Comparison of ENCODE assay signal across 1 cellular context in the genomic region with DNA sequence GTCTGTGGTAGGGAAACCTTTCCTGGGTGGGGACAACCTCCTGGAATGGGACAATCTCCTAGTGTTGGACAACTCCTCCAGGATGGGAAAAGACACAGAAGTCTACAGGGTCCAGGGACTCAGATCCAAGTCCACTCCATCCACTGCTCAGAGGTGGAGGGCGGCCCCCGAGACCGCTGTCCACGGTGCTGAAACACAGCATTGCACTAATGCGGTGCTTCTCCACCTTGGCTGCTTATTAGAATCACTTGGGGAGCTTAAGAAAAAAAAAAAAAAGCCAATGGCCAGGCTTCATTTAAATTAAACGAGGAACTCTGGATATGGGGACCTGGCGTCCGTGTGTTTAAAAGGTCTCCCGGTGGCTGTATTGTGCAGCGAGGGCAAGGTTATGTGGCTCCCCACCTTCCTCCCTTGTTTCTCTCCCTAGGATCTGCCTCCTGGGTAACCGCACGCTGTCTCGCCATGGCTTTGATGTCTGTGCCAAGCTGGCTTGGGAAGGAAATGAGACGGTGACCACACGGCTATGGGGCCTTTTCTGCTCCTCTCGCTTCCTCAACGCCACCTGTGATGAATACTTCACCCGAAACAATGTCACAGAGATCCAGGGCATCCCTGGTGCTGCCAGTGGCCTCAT.
TF ChIP-seq lines count a peak whose summit lies in the region.

No MANE protein-coding gene starts in this region.

TF ChIP-seq in K562, 482 proteins besides CTCF, POLR2A, EP300 and RAD21 (continued from another document and continues in another):
- TF ChIP-seq, protein P1, sequence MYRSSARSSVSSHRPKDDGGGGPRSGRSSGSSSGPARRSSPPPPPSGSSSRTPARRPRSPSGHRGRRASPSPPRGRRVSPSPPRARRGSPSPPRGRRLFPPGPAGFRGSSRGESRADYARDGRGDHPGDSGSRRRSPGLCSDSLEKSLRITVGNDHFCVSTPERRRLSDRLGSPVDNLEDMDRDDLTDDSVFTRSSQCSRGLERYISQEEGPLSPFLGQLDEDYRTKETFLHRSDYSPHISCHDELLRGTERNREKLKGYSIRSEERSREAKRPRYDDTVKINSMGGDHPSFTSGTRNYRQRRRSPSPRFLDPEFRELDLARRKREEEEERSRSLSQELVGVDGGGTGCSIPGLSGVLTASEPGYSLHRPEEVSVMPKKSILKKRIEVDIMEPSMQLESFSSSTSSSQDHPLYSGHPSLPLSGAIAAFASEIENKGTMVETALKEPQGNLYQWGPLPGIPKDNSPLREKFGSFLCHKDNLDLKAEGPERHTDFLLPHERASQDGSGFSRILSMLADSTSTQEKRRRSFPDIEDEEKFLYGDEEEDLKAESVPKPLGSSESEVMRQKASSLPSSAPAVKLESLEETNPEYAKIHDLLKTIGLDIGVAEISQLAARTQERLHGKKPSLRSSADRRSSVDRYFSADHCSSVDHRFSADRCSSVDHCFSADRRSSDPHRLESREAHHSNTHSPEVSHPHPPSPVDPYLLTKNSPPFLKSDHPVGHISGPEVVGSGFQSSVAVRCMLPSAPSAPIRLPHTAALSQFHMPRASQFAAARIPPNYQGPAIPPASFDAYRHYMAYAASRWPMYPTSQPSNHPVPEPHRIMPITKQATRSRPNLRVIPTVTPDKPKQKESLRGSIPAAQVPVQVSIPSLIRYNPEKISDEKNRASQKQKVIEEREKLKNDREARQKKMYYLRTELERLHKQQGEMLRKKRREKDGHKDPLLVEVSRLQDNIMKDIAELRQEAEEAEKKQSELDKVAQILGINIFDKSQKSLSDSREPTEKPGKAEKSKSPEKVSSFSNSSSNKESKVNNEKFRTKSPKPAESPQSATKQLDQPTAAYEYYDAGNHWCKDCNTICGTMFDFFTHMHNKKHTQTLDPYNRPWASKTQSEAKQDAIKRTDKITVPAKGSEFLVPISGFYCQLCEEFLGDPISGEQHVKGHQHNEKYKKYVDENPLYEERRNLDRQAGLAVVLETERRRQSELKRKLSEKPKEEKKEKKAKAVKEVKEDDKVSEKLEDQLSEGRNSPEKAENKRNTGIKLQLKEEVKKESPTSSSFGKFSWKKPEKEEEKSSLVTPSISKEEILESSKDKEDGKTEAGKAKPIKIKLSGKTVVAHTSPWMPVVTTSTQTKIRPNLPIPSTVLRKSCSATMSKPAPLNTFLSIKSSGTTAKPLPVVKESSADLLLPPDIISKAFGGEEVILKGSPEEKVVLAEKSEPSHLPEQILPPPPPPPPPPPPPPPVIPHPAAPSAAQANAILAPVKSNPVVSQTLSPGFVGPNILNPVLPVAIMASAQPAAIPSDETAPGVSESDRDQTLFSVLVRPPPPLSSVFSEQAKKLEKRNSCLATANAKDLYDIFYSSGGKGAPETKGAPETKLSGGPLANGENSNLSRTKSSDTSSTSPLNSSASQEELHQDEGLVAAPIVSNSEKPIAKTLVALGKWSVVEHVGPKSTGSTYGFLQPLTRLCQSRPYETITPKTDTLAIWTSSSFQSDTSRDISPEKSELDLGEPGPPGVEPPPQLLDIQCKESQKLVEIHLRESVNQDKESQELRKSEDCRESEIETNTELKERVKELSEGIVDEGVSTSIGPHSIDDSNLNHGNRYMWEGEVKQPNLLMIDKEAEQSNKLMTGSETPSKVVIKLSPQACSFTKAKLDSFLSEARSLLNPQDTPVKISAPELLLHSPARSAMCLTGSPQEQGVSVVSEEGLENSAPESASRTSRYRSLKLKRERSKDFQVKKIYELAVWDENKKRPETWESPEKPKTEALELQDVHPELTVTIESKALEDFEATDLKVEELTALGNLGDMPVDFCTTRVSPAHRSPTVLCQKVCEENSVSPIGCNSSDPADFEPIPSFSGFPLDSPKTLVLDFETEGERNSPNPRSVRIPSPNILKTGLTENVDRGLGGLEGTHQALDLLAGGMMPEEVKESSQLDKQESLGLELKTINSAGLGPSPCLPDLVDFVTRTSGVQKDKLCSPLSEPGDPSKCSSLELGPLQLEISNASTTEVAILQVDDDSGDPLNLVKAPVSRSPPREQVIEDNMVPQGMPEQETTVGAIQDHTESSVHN (IDR thresholded peaks at IDR 0.05; ENCODE audit: borderline replicate concordance in 1 of 2, low read depth in 1 of 2), result no peak
- TF ChIP-seq STAT5B (CRISPR knock-in tag; IDR thresholded peaks at IDR 0.05) (no peak), ZNF174 (CRISPR knock-in tag; IDR thresholded peaks at IDR 0.05) (no peak), ZZZ3 (IDR thresholded peaks at IDR 0.05) (no peak), RFX7 (CRISPR knock-in tag; IDR thresholded peaks at IDR 0.05) (no peak), U2AF2 (optimal IDR thresholded peaks at IDR 0.05; ENCODE audit: low read depth, low read length) (no peak), SP1 (CRISPR knock-in tag; IDR thresholded peaks at IDR 0.05) (no peak), RBM34 (IDR thresholded peaks at IDR 0.05; ENCODE audit: borderline replicate concordance, insufficient read depth, low read length) (no peak), PHF8 (IDR thresholded peaks at IDR 0.05; ENCODE audit: borderline replicate concordance, low read length) (no peak), KLF13 (tag; IDR thresholded peaks at IDR 0.05; ENCODE audit: borderline replicate concordance, low read depth) (no peak), ZNF76 (CRISPR knock-in tag; IDR thresholded peaks at IDR 0.05; ENCODE audit: borderline replicate concordance) (no peak), PML (IDR thresholded peaks at IDR 0.05; ENCODE audit: low read length) (no peak), KHSRP (IDR thresholded peaks at IDR 0.05) (no peak), CHD4 (IDR thresholded peaks at IDR 0.05; ENCODE audit: insufficient read depth, insufficient replicate concordance, low read depth, low read length, poor library complexity, severe bottlenecking) (no peak), SIN3A (IDR thresholded peaks at IDR 0.05; ENCODE audit: borderline replicate concordance in 2 of 2, control insufficient read depth in 1 of 2, low read depth in 2 of 2, low read length in 2 of 2) (0 out of 4 replicates have a peak, but pooled peaks of 1 of the 2 experiments have one; percentile 27), NFYB (IDR thresholded peaks at IDR 0.05; ENCODE audit: extremely low read depth, insufficient read length) (no peak), ZNF644 (tag; IDR thresholded peaks at IDR 0.05; ENCODE audit: low read depth) (0 out of 2 replicates have a peak, but pooled peaks have one; percentile 50), TEAD2 (tag; IDR thresholded peaks at IDR 0.05) (no peak), SRF (CRISPR knock-in tag; IDR thresholded peaks at IDR 0.05) (0 out of 4 replicates have a peak, but pooled peaks of 1 of the 2 experiments have one; percentile 16), ZFP1 (CRISPR knock-in tag; IDR thresholded peaks at IDR 0.05) (no peak), SIX5 (IDR thresholded peaks at IDR 0.05; ENCODE audit: borderline replicate concordance in 1 of 2, insufficient read depth in 1 of 2, low read depth in 1 of 2, low read length in 2 of 2) (no peak), C11orf30 (IDR thresholded peaks at IDR 0.05; ENCODE audit: low read depth) (no peak), STAT5A (IDR thresholded peaks at IDR 0.05; ENCODE audit: borderline replicate concordance, low read length) (no peak), ZNF133 (CRISPR knock-in tag; IDR thresholded peaks at IDR 0.05) (no peak), ZNF699 (CRISPR knock-in tag; IDR thresholded peaks at IDR 0.05; ENCODE audit: insufficient replicate concordance) (no peak)
- TF ChIP-seq, protein P2, sequence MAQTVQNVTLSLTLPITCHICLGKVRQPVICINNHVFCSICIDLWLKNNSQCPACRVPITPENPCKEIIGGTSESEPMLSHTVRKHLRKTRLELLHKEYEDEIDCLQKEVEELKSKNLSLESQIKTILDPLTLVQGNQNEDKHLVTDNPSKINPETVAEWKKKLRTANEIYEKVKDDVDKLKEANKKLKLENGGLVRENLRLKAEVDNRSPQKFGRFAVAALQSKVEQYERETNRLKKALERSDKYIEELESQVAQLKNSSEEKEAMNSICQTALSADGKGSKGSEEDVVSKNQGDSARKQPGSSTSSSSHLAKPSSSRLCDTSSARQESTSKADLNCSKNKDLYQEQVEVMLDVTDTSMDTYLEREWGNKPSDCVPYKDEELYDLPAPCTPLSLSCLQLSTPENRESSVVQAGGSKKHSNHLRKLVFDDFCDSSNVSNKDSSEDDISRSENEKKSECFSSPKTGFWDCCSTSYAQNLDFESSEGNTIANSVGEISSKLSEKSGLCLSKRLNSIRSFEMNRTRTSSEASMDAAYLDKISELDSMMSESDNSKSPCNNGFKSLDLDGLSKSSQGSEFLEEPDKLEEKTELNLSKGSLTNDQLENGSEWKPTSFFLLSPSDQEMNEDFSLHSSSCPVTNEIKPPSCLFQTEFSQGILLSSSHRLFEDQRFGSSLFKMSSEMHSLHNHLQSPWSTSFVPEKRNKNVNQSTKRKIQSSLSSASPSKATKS (CRISPR knock-in tag; IDR thresholded peaks at IDR 0.05), result no peak
- TF ChIP-seq, protein P3, sequence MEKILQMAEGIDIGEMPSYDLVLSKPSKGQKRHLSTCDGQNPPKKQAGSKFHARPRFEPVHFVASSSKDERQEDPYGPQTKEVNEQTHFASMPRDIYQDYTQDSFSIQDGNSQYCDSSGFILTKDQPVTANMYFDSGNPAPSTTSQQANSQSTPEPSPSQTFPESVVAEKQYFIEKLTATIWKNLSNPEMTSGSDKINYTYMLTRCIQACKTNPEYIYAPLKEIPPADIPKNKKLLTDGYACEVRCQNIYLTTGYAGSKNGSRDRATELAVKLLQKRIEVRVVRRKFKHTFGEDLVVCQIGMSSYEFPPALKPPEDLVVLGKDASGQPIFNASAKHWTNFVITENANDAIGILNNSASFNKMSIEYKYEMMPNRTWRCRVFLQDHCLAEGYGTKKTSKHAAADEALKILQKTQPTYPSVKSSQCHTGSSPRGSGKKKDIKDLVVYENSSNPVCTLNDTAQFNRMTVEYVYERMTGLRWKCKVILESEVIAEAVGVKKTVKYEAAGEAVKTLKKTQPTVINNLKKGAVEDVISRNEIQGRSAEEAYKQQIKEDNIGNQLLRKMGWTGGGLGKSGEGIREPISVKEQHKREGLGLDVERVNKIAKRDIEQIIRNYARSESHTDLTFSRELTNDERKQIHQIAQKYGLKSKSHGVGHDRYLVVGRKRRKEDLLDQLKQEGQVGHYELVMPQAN (IDR thresholded peaks at IDR 0.05; ENCODE audit: borderline replicate concordance), result no peak
- TF ChIP-seq, protein P4, sequence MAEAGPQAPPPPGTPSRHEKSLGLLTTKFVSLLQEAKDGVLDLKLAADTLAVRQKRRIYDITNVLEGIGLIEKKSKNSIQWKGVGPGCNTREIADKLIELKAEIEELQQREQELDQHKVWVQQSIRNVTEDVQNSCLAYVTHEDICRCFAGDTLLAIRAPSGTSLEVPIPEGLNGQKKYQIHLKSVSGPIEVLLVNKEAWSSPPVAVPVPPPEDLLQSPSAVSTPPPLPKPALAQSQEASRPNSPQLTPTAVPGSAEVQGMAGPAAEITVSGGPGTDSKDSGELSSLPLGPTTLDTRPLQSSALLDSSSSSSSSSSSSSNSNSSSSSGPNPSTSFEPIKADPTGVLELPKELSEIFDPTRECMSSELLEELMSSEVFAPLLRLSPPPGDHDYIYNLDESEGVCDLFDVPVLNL (CRISPR knock-in tag; IDR thresholded peaks at IDR 0.05; ENCODE audit: low read depth), result no peak
- TF ChIP-seq, protein P5, sequence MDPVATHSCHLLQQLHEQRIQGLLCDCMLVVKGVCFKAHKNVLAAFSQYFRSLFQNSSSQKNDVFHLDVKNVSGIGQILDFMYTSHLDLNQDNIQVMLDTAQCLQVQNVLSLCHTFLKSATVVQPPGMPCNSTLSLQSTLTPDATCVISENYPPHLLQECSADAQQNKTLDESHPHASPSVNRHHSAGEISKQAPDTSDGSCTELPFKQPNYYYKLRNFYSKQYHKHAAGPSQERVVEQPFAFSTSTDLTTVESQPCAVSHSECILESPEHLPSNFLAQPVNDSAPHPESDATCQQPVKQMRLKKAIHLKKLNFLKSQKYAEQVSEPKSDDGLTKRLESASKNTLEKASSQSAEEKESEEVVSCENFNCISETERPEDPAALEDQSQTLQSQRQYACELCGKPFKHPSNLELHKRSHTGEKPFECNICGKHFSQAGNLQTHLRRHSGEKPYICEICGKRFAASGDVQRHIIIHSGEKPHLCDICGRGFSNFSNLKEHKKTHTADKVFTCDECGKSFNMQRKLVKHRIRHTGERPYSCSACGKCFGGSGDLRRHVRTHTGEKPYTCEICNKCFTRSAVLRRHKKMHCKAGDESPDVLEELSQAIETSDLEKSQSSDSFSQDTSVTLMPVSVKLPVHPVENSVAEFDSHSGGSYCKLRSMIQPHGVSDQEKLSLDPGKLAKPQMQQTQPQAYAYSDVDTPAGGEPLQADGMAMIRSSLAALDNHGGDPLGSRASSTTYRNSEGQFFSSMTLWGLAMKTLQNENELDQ (CRISPR knock-in tag; IDR thresholded peaks at IDR 0.05; ENCODE audit: borderline replicate concordance), result no peak
- TF ChIP-seq, protein P6, sequence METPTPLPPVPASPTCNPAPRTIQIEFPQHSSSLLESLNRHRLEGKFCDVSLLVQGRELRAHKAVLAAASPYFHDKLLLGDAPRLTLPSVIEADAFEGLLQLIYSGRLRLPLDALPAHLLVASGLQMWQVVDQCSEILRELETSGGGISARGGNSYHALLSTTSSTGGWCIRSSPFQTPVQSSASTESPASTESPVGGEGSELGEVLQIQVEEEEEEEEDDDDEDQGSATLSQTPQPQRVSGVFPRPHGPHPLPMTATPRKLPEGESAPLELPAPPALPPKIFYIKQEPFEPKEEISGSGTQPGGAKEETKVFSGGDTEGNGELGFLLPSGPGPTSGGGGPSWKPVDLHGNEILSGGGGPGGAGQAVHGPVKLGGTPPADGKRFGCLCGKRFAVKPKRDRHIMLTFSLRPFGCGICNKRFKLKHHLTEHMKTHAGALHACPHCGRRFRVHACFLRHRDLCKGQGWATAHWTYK (CRISPR knock-in tag; IDR thresholded peaks at IDR 0.05), result no peak
- TF ChIP-seq, protein P7, sequence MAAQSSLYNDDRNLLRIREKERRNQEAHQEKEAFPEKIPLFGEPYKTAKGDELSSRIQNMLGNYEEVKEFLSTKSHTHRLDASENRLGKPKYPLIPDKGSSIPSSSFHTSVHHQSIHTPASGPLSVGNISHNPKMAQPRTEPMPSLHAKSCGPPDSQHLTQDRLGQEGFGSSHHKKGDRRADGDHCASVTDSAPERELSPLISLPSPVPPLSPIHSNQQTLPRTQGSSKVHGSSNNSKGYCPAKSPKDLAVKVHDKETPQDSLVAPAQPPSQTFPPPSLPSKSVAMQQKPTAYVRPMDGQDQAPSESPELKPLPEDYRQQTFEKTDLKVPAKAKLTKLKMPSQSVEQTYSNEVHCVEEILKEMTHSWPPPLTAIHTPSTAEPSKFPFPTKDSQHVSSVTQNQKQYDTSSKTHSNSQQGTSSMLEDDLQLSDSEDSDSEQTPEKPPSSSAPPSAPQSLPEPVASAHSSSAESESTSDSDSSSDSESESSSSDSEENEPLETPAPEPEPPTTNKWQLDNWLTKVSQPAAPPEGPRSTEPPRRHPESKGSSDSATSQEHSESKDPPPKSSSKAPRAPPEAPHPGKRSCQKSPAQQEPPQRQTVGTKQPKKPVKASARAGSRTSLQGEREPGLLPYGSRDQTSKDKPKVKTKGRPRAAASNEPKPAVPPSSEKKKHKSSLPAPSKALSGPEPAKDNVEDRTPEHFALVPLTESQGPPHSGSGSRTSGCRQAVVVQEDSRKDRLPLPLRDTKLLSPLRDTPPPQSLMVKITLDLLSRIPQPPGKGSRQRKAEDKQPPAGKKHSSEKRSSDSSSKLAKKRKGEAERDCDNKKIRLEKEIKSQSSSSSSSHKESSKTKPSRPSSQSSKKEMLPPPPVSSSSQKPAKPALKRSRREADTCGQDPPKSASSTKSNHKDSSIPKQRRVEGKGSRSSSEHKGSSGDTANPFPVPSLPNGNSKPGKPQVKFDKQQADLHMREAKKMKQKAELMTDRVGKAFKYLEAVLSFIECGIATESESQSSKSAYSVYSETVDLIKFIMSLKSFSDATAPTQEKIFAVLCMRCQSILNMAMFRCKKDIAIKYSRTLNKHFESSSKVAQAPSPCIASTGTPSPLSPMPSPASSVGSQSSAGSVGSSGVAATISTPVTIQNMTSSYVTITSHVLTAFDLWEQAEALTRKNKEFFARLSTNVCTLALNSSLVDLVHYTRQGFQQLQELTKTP (IDR thresholded peaks at IDR 0.05; ENCODE audit: low read depth in 1 of 2, partially characterized antibody in 2 of 2), result peak in 1 of 2 experiments; percentile 82
